ENCODE assay signal across 8 cellular contexts in genomic region chr6:163661271-163661671, GRCh38.
DNase-seq lines count a peak whose midpoint lies in the region; ATAC-seq and TF ChIP-seq lines count a peak whose summit lies in the region.

No MANE protein-coding gene starts in this region.

- ATAC-seq in GM18868 (IDR thresholded peaks at IDR 0.05; ENCODE audit: unreplicated experiment) (peak; percentile 96), GM21723 (IDR thresholded peaks at IDR 0.05; ENCODE audit: unreplicated experiment) (peak; percentile 99), HG03442 (IDR thresholded peaks at IDR 0.05; ENCODE audit: unreplicated experiment) (peak; percentile 91)

- TF ChIP-seq POLR2A in stomach (IDR thresholded peaks at IDR 0.05): no peak

- no peaks in the 10 kb centered on the region for H3K27me3 ChIP-seq in stomach

- H3K4me1 ChIP-seq in stomach: no peaks in the 10 kb centered on the region

- intact Hi-C loops in activated T-helper 1 cell treated with anti-CD3 and anti-CD28 coated beads, Interleukin-12 subunit alpha, Interleukin-12 subunit beta, Interleukin-2, Interleukin-4 antibody, amounts not matched to agents 30 ng/mL and 10 ng/mL and 1 ng/mL, durations not matched to agents 14 hours and 24 hours and 36 hours (cut with micrococcal nuclease): no loop called here
- intact Hi-C loops in stomach (cut with DNase I; ENCODE audit: low total_unique reads): no loop called here

- H3K4me3 ChIP-seq in stomach (no peak overlapping the region), coronary artery (no peak overlapping the region)

- WGBS in stomach, 5 donors: 56 to 82% (median 62%) methylated on average over 1 of the region's 1 CpG

- no peaks in the 10 kb centered on the region for H3K36me3 ChIP-seq in stomach

- TF ChIP-seq CTCF in stomach (IDR thresholded peaks at IDR 0.05) (no peak), coronary artery (IDR thresholded peaks at IDR 0.05) (no peak)

- H3K27me3 Mint-ChIP-seq in activated T-helper 1 cell treated with anti-CD3 and anti-CD28 coated beads, Interleukin-12 subunit alpha, Interleukin-12 subunit beta, Interleukin-2, Interleukin-4 antibody, amounts not matched to agents 30 ng/mL and 10 ng/mL and 1 ng/mL, durations not matched to agents 14 hours and 24 hours and 36 hours (ENCODE audit: insufficient read depth): peaks cover 15% of the 10 kb centered on the region

- TF ChIP-seq EP300 in stomach (IDR thresholded peaks at IDR 0.05): no peak

- H3K27ac ChIP-seq in stomach (no peak overlapping the region), coronary artery (no peak overlapping the region)

- no peaks in the 10 kb centered on the region for H3K9me3 ChIP-seq in stomach

- H3K9me3 Mint-ChIP-seq in activated T-helper 1 cell treated with anti-CD3 and anti-CD28 coated beads, Interleukin-12 subunit alpha, Interleukin-12 subunit beta, Interleukin-2, Interleukin-4 antibody, amounts not matched to agents 30 ng/mL and 10 ng/mL and 1 ng/mL, durations not matched to agents 14 hours and 24 hours and 36 hours: no peaks in the 10 kb centered on the region

- no peak overlapping the region for H3K27ac Mint-ChIP-seq in activated T-helper 1 cell treated with anti-CD3 and anti-CD28 coated beads, Interleukin-12 subunit alpha, Interleukin-12 subunit beta, Interleukin-2, Interleukin-4 antibody, amounts not matched to agents 30 ng/mL and 10 ng/mL and 1 ng/mL, durations not matched to agents 14 hours and 24 hours and 36 hours

- peaks cover 4% of the 10 kb centered on the region for H3K4me1 Mint-ChIP-seq in activated T-helper 1 cell treated with anti-CD3 and anti-CD28 coated beads, Interleukin-12 subunit alpha, Interleukin-12 subunit beta, Interleukin-2, Interleukin-4 antibody, amounts not matched to agents 30 ng/mL and 10 ng/mL and 1 ng/mL, durations not matched to agents 14 hours and 24 hours and 36 hours (ENCODE audit: low read depth)

- no peaks in the 10 kb centered on the region for H3K36me3 Mint-ChIP-seq in activated T-helper 1 cell treated with anti-CD3 and anti-CD28 coated beads, Interleukin-12 subunit alpha, Interleukin-12 subunit beta, Interleukin-2, Interleukin-4 antibody, amounts not matched to agents 30 ng/mL and 10 ng/mL and 1 ng/mL, durations not matched to agents 14 hours and 24 hours and 36 hours (ENCODE audit: low read depth)

- peak; percentile 5 for DNase-seq in midbrain (lab: John Stamatoyannopoulos, UW)
- no peak for DNase-seq in activated T-helper 1 cell treated with anti-CD3 and anti-CD28 coated beads, Interleukin-12 subunit alpha, Interleukin-12 subunit beta, Interleukin-2, Interleukin-4 antibody, amounts not matched to agents 30 ng/mL and 10 ng/mL and 1 ng/mL, durations not matched to agents 14 hours and 24 hours and 36 hours (ENCODE audit: low spot score)
- DNase-seq in stomach: no peak
- no peak for DNase-seq in NCI-H774 (lab: John Stamatoyannopoulos, UW)
- DNase-seq in coronary artery (ENCODE audit: low spot score): no peak

- no peak overlapping the region for H3K4me3 Mint-ChIP-seq in activated T-helper 1 cell treated with anti-CD3 and anti-CD28 coated beads, Interleukin-12 subunit alpha, Interleukin-12 subunit beta, Interleukin-2, Interleukin-4 antibody, amounts not matched to agents 30 ng/mL and 10 ng/mL and 1 ng/mL, durations not matched to agents 14 hours and 24 hours and 36 hours
